Comparison of ENCODE assay signal across 27 cellular contexts in genomic region chr2:6770006-6770405, GRCh38.
"Had no signal": no experiment of that assay in that cellular context is flagged by ENCODE, and none has a peak within 500 bp of the region (broad histone marks: within the 10 kb centered on the region; RNA-seq: fewer than 3 reads in every experiment).

No MANE protein-coding gene starts in this region.

- H3K27ac ChIP-seq: left lung, lower lobe of right lung, neural progenitor cell, ovary, right atrium auricular region, right lobe of liver, suprapubic skin, thoracic aorta, tibial artery, upper lobe of right lung had no signal

- H3K4me2 ChIP-seq: neural progenitor cell, smooth muscle cell had no signal

- H3K4me3 Mint-ChIP-seq: immature natural killer cell; naive thymus-derived CD8-positive, alpha-beta T cell; nephron; neural progenitor cell; stimulated activated memory B cell treated with anti-CD40 and anti-IgM and Interleukin-4, amounts not matched to agents 10 μg/mL and 1 μg/mL and 100 μg/mL, for 72 hours had no signal

- H3K36me3 ChIP-seq: left lung, lower lobe of right lung, neural progenitor cell, ovary, right atrium auricular region, right lobe of liver, suprapubic skin, thoracic aorta, tibial artery, upper lobe of right lung had no signal

- H2AFZ ChIP-seq: neural progenitor cell had no signal

- ATAC-seq: left colon; left lung; naive thymus-derived CD8-positive, alpha-beta T cell; stimulated activated memory B cell treated with anti-CD40 and anti-IgM and Interleukin-4, amounts not matched to agents 10 μg/mL and 1 μg/mL and 100 μg/mL, for 72 hours; upper lobe of right lung had no signal

- DNase-seq: hypothalamus; immature natural killer cell; kidney; left colon; left lung; lower lobe of right lung; mammary epithelial cell; mesenchymal stem cell; naive thymus-derived CD8-positive, alpha-beta T cell; ovary; right lobe of liver; stimulated activated CD4-positive, alpha-beta T cell treated with anti-CD3 and anti-CD28 coated beads, Interleukin-1b, Interleukin-23, amount 100 ng/mL, for 48 hours; stimulated activated CD4-positive, alpha-beta T cell treated with anti-CD3 and anti-CD28 coated beads, Interleukin-2, amount 100 ng/mL, for 48 hours; stimulated activated CD4-positive, alpha-beta T cell treated with anti-CD3 and anti-CD28 coated beads, Interleukin-4, amount 100 ng/mL, for 4 hours; stimulated activated CD8-positive, alpha-beta memory T cell treated with anti-CD3 and anti-CD28 coated beads, Interleukin-4, amount 100 ng/mL, for 48 hours; stimulated activated naive CD4-positive, alpha-beta T cell treated with Interleukin-2 at 50 U/mL for 16 hours; tibial artery; trophoblast cell; upper lobe of right lung had no signal

- H3K27me3 ChIP-seq: ovary, right atrium auricular region, right lobe of liver had no signal

- H3K27me3 Mint-ChIP-seq: progenitor cell of endocrine pancreas had no signal

- H3K27ac Mint-ChIP-seq: immature natural killer cell; naive thymus-derived CD8-positive, alpha-beta T cell; nephron; neural progenitor cell; progenitor cell of endocrine pancreas; stimulated activated memory B cell treated with anti-CD40 and anti-IgM and Interleukin-4, amounts not matched to agents 10 μg/mL and 1 μg/mL and 100 μg/mL, for 72 hours had no signal

- H3K9ac ChIP-seq: neural progenitor cell had no signal

- H3K9me3 Mint-ChIP-seq: immature natural killer cell; naive thymus-derived CD8-positive, alpha-beta T cell; nephron; stimulated activated memory B cell treated with anti-CD40 and anti-IgM and Interleukin-4, amounts not matched to agents 10 μg/mL and 1 μg/mL and 100 μg/mL, for 72 hours had no signal

- H3K4me1 ChIP-seq: right lobe of liver had no signal

- H3K9me3 ChIP-seq: left lung, lower lobe of right lung, ovary, right atrium auricular region, right lobe of liver, suprapubic skin, thoracic aorta, tibial artery, upper lobe of right lung had no signal

- H3K36me3 Mint-ChIP-seq: immature natural killer cell; naive thymus-derived CD8-positive, alpha-beta T cell; stimulated activated memory B cell treated with anti-CD40 and anti-IgM and Interleukin-4, amounts not matched to agents 10 μg/mL and 1 μg/mL and 100 μg/mL, for 72 hours had no signal

- H3K4me3 ChIP-seq: left lung, lower lobe of right lung, neural progenitor cell, ovary, right atrium auricular region, right lobe of liver, smooth muscle cell, suprapubic skin, thoracic aorta, tibial artery, upper lobe of right lung had no signal
